ENCODE assay signal across 8 cellular contexts in genomic region chr17:21119247-21119944, GRCh38. TPM values are rescaled to one million over a fixed set of nuclear protein-coding genes. Genes with fewer than 3 reads are reported as not detected.
A peak's percentile ranks its signal among the peaks of the same experiment; 100 is the strongest.
DNase-seq lines count a peak whose midpoint lies in the region; ATAC-seq and TF ChIP-seq lines count a peak whose summit lies in the region.

No MANE protein-coding gene starts in this region.

- no peak overlapping the region for H4K8ac ChIP-seq in mesenchymal stem cell (ENCODE audit: low read length)

- H3K9ac ChIP-seq in mesenchymal stem cell (ENCODE audit: low read length), result peak overlapping the region; percentile 46

- H4K91ac ChIP-seq in mesenchymal stem cell (ENCODE audit: low read length), result no peak overlapping the region

- H3K23ac ChIP-seq in mesenchymal stem cell (ENCODE audit: low read length in 2 of 2), result no peak overlapping the region

- H3K18ac ChIP-seq in mesenchymal stem cell (ENCODE audit: low read depth in 1 of 2, low read length in 2 of 2), result no peak overlapping the region

- H2AFZ ChIP-seq in mesenchymal stem cell (ENCODE audit: low read depth, low read length), result no peak overlapping the region

- H2BK120ac ChIP-seq in mesenchymal stem cell (ENCODE audit: low read depth, low read length), result no peak overlapping the region

- no peak overlapping the region for H3K14ac ChIP-seq in mesenchymal stem cell (ENCODE audit: low read length in 2 of 2)

- no peak overlapping the region for H3K4ac ChIP-seq in mesenchymal stem cell (ENCODE audit: low read depth in 1 of 2, low read length in 2 of 2)

- POLR2A ChIA-PET in HEK293T (lab: Yijun Ruan, JAX), result interaction anchor here (1.1 to 2.8 kb wide), 4 partner anchors 17 to 94 kb away, joined by 3 to 14 read pairs (median 8); partner anchors contain the start of genes TMEM11 and USP22

- H3K4me2 ChIP-seq in mesenchymal stem cell (ENCODE audit: low read length, poor library complexity, severe bottlenecking), result no peak overlapping the region

- peak; percentile 77 for DNase-seq in COLO829 (ENCODE audit: low spot score)
- peak; percentile 76 for DNase-seq in HEK293T (ENCODE audit: extremely low spot score)
- peak; percentile 47 for DNase-seq in NCI-H526 treated with DMSO at 0.1 percent for 48 hours (lab: John Stamatoyannopoulos, UW)
- DNase-seq in activated CD4-positive, alpha-beta T cell treated with anti-CD3 and anti-CD28 coated beads, Interleukin-2, amount 50 U/mL, for 48 hours, result peak; percentile 67 to 74
- DNase-seq in ecto neural progenitor cell (ENCODE audit: low spot score), result peak; percentile 77
- peak; percentile 63 for DNase-seq in mesenchymal stem cell
- peak; percentile 21 for DNase-seq in stimulated activated CD8-positive, alpha-beta memory T cell treated with anti-CD3 and anti-CD28 coated beads, Interleukin-15, amount 100 ng/mL, for 24 hours (ENCODE audit: low read depth)

- CTCF ChIA-PET in HEK293T (lab: Yijun Ruan, JAX), result interaction anchor here (0.6 to 2.2 kb wide), 19 partner anchors 9 to 578 kb away, joined by 3 to 12 read pairs (median 4); no protein-coding TSS in a partner anchor

- H3K4me3 ChIP-seq in mesenchymal stem cell (ENCODE audit: insufficient read depth in 1 of 2, low read depth in 1 of 2, low read length in 2 of 2), result peak overlapping the region in 1 of 2 experiments; percentile 54

- no peak overlapping the region for H2BK12ac ChIP-seq in mesenchymal stem cell (ENCODE audit: low read length in 2 of 2)

- no peak overlapping the region for H2BK5ac ChIP-seq in mesenchymal stem cell (ENCODE audit: low read depth, low read length, poor library complexity, severe bottlenecking)

- no peaks in the 10 kb centered on the region for H3K4me1 ChIP-seq in mesenchymal stem cell (ENCODE audit: control insufficient read depth, insufficient read depth, low read depth, low read length)

- no peaks in the 10 kb centered on the region for H3K79me1 ChIP-seq in mesenchymal stem cell (replicated peaks; ENCODE audit: low read length, poor library complexity, severe bottlenecking)

- 38% methylated on average over 25 of the region's 25 CpGs for WGBS in mesenchymal stem cell

- H2BK15ac ChIP-seq in mesenchymal stem cell (ENCODE audit: low read depth, poor library complexity, severe bottlenecking), result no peak overlapping the region

- no peaks in the 10 kb centered on the region for H3K9me3 ChIP-seq in mesenchymal stem cell (ENCODE audit: control insufficient read depth, low read length)

- no peak overlapping the region for H2AK5ac ChIP-seq in mesenchymal stem cell (ENCODE audit: low read length, severe bottlenecking)

- no peaks in the 10 kb centered on the region for H3K36me3 ChIP-seq in mesenchymal stem cell (ENCODE audit: control insufficient read depth in 1 of 2, insufficient read depth in 2 of 2, low read depth in 1 of 2, low read length in 2 of 2)

- no peak overlapping the region for H3K27ac ChIP-seq in mesenchymal stem cell (ENCODE audit: low read length, poor library complexity, severe bottlenecking)

- ATAC-seq in GM19023 (IDR thresholded peaks at IDR 0.05; ENCODE audit: unreplicated experiment), result no peak

- H3K27me3 ChIP-seq in mesenchymal stem cell (ENCODE audit: control insufficient read depth in 1 of 2, insufficient read depth in 1 of 2, low read length in 2 of 2), result peaks cover 28 to 30% of the 10 kb centered on the region in 2 experiments

TF ChIP-seq in HEK293T, 16 proteins besides CTCF, POLR2A, EP300 and RAD21:
- TF ChIP-seq FOXK2 (IDR thresholded peaks at IDR 0.05) (no peak), ARNT (IDR thresholded peaks at IDR 0.05) (no peak), BHLHE40 (IDR thresholded peaks at IDR 0.05; ENCODE audit: borderline replicate concordance) (no peak), PKNOX1 (IDR thresholded peaks at IDR 0.05) (no peak), FOXM1 (IDR thresholded peaks at IDR 0.05; ENCODE audit: borderline replicate concordance) (no peak), SP1 (IDR thresholded peaks at IDR 0.05) (no peak), NFRKB (IDR thresholded peaks at IDR 0.05) (no peak), FOXA1 (IDR thresholded peaks at IDR 0.05) (no peak), L3MBTL2 (conservative IDR thresholded peaks at IDR 0.05) (no peak), LEF1 (IDR thresholded peaks at IDR 0.05; ENCODE audit: borderline replicate concordance) (no peak), SUZ12 (IDR thresholded peaks at IDR 0.05) (no peak)

RNA-seq across cellular contexts. Expression of gene DHRS7B, which starts 7.4 kb away (rescaled TPM):
- 16.8 TPM for polyA plus RNA-seq in mesenchymal stem cell (2013, experiment 1 of 2)
- 18.0 TPM for polyA plus RNA-seq in mesenchymal stem cell (2013, experiment 2 of 2)

Comparison
In these comparisons a context has a peak if more than half of its experiments do, and no peak if none do; other contexts are left out.
1. DNase-seq: peak in every context shown above with its lines; median percentile 77 in COLO829; 77 in ecto neural progenitor cell; 76 in HEK293T; 70 in activated CD4-positive, alpha-beta T cell treated with anti-CD3 and anti-CD28 coated beads, Interleukin-2, amount 50 U/mL, for 48 hours; 63 in mesenchymal stem cell; 47 in NCI-H526 treated with DMSO at 0.1 percent for 48 hours; 21 in stimulated activated CD8-positive, alpha-beta memory T cell treated with anti-CD3 and anti-CD28 coated beads, Interleukin-15, amount 100 ng/mL, for 24 hours.